In genomic region chr15:52870015-52870414, GRCh38 we compare ENCODE assay signal across 33 cellular contexts.
"Had no signal": no experiment of that assay in that cellular context is flagged by ENCODE, and none has a peak within 500 bp of the region (broad histone marks: within the 10 kb centered on the region; RNA-seq: fewer than 3 reads in every experiment).

No MANE protein-coding gene starts in this region.

- DNase-seq: activated CD4-positive, alpha-beta memory T cell treated with anti-CD3 and anti-CD28 coated beads for 36 hours; activated CD4-positive, alpha-beta T cell treated with anti-CD3 and anti-CD28 coated beads for 36 hours; activated CD4-positive, alpha-beta T cell treated with anti-CD3 and anti-CD28 coated beads, Interleukin-2, amount 50 U/mL, for 1 hour; activated CD8-positive, alpha-beta memory T cell treated with anti-CD3 and anti-CD28 coated beads, Interleukin-2, amount 50 U/mL, for 4 hours; activated gamma-delta T cell treated with Interleukin-2 at 50 U/mL for 16 hours; activated naive CD4-positive, alpha-beta T cell treated with anti-CD3 and anti-CD28 coated beads for 36 hours; activated T-cell treated with anti-CD3 and anti-CD28 coated beads for 4 hours; activated T-cell treated with anti-CD3 and anti-CD28 coated beads, Interleukin-2, amount 50 U/mL, for 4 hours; adrenal gland; body of pancreas; Kasumi-1; NCI-H1092 treated with DMSO at 0.1 percent for 48 hours; NCI-H1417; NCI-H146; NCI-H187; NCI-H2029 treated with DMSO at 0.1 percent for 48 hours; NCI-H2107; NCI-H2171; NCI-H510A; NCI-H526; NCI-H748 treated with DMSO at 0.1 percent for 48 hours; NK-92 treated with Interleukin-12 subunit alpha and Interleukin-12 subunit beta, amount 100 ng/mL, for 24 hours; PC-9; SHP77 treated with DMSO at 0.1 percent for 48 hours; SK-N-SH had no signal

- H3K27ac ChIP-seq: adrenal gland, body of pancreas, breast epithelium, PC-9, SJSA1 had no signal

- H3K4me3 ChIP-seq: adrenal gland, body of pancreas, breast epithelium, PC-9, SJSA1 had no signal

- H3K27me3 ChIP-seq: adrenal gland, body of pancreas had no signal

- ATAC-seq: activated CD4-positive, alpha-beta T cell treated with anti-CD3 and anti-CD28 coated beads for 36 hours; activated CD4-positive, CD25-positive, alpha-beta regulatory T cell treated with anti-CD3 and anti-CD28 coated beads, Interleukin-2, amount 50 U/mL, for 24 hours; activated naive CD4-positive, alpha-beta T cell treated with anti-CD3 and anti-CD28 coated beads, Interleukin-2, amount 50 U/mL, for 72 hours; activated T-cell treated with anti-CD3 and anti-CD28 coated beads, Interleukin-2, amount 50 U/mL, for 4 hours; body of pancreas; WTC11 had no signal

- FAIRE-seq: astrocyte, RCC 7860, TTC549 had no signal
